8 cellular contexts compared by ENCODE assay signal in the genomic region with DNA sequence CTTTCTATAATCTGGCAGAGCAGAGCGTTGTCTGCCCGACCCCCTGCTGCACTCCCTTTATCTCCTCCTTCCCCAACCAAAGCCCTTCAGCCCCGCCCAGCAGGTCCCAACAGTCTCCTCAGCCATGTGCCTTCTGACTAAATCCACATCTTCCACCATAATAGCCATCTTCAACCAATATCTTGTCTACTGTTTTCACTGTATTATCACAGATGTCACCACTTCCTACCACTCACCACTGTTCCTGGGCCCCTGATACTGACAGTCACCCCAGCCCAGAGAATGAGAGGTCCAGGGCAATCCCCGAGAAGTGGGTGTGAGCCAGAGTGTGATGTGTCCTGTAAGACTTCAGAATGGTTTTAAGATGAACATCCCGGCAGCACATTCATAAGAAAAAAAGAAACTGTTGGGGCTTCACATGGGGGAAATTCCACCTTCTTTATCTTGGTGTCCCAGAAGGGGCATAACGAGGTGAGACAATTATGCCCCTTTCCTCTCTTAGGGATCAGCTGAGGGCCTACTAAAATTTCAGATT. TPM values are rescaled to one million over a fixed set of nuclear protein-coding genes. Genes with fewer than 3 reads are reported as not detected.
DNase-seq lines count a peak whose midpoint lies in the region; ATAC-seq lines count a peak whose summit lies in the region.

No MANE protein-coding gene starts in this region.

- no peaks in the 10 kb centered on the region for H3K27me3 ChIP-seq in HAP-1 (ENCODE audit: low read depth)

- no peak overlapping the region for H3K4me3 ChIP-seq in HAP-1

- peak overlapping the region; percentile 23 for H3K4me3 Mint-ChIP-seq in activated CD8-positive, alpha-beta T cell treated with anti-CD3 and anti-CD28 coated beads, Interleukin-2, amount 10 ng/mL, durations not matched to agents 7 days and 5 days

- in situ Hi-C loops in HAP-1 (cut with MboI; ENCODE audit: low sequenced_read_pairs), result no loop called here

- ATAC-seq in GM18870 (IDR thresholded peaks at IDR 0.05; ENCODE audit: unreplicated experiment), result peak; percentile 66
- ATAC-seq in HG02970 (IDR thresholded peaks at IDR 0.05; ENCODE audit: low FRiP score, unreplicated experiment), result peak; percentile 66
- ATAC-seq in activated CD8-positive, alpha-beta T cell treated with anti-CD3 and anti-CD28 coated beads, Interleukin-2, amount 10 ng/mL, durations not matched to agents 7 days and 5 days, result peak; percentile 76

- H3K4me1 Mint-ChIP-seq in activated CD8-positive, alpha-beta T cell treated with anti-CD3 and anti-CD28 coated beads, Interleukin-2, amount 10 ng/mL, durations not matched to agents 7 days and 5 days (ENCODE audit: low read depth), result peaks cover 74% of the 10 kb centered on the region

- CTCF ChIA-PET in activated CD8-positive, alpha-beta T cell treated with anti-CD3 and anti-CD28 coated beads, Interleukin-2, amount 10 ng/mL, durations not matched to agents 7 days and 5 days (lab: Charles Lee), result interaction anchor here (0.8 to 1.2 kb wide), 2 partner anchors 25 to 27 kb away, joined by 4 to 10 read pairs; partner anchors contain the start of gene CCDC6

- H3K27ac Mint-ChIP-seq in activated CD8-positive, alpha-beta T cell treated with anti-CD3 and anti-CD28 coated beads, Interleukin-2, amount 10 ng/mL, durations not matched to agents 7 days and 5 days, result peak overlapping the region; percentile 71

- no peaks in the 10 kb centered on the region for H3K9me3 Mint-ChIP-seq in activated CD8-positive, alpha-beta T cell treated with anti-CD3 and anti-CD28 coated beads, Interleukin-2, amount 10 ng/mL, durations not matched to agents 7 days and 5 days (ENCODE audit: insufficient read depth)

- POLR2A ChIA-PET in activated CD8-positive, alpha-beta T cell treated with anti-CD3 and anti-CD28 coated beads, Interleukin-2, amount 10 ng/mL, durations not matched to agents 7 days and 5 days (lab: Charles Lee), result interaction anchor here (1.1 kb wide), 1 partner anchor 23 kb away, joined by 3 read pairs; no protein-coding TSS in a partner anchor

- H3K36me3 Mint-ChIP-seq in activated CD8-positive, alpha-beta T cell treated with anti-CD3 and anti-CD28 coated beads, Interleukin-2, amount 10 ng/mL, durations not matched to agents 7 days and 5 days (ENCODE audit: low read depth), result peaks cover 6% of the 10 kb centered on the region

- DNase-seq in activated CD8-positive, alpha-beta T cell treated with anti-CD3 and anti-CD28 coated beads, Interleukin-2, amount 10 ng/mL, durations not matched to agents 7 days and 5 days, result peak; percentile 60
- DNase-seq in stimulated activated CD4-positive, alpha-beta T cell treated with anti-CD3 and anti-CD28 coated beads, Interleukin-1b, Interleukin-23, amount 100 ng/mL, for 24 hours (ENCODE audit: low read depth in 4 of 4, low spot score in 1 of 4), result peak; percentile 43 to 71 (median 52)
- DNase-seq in DMS79 (lab: John Stamatoyannopoulos, UW) (no peak), HK-2 (ENCODE audit: unreplicated experiment) (no peak), HAP-1 (ENCODE audit: low spot score in 2 of 2) (no peak), SKM-1 treated with dmso at 0.1 percent for 144 hours (lab: John Stamatoyannopoulos, UW; ENCODE audit: unreplicated experiment) (no peak)

- H3K9me3 ChIP-seq in HAP-1, result no peaks in the 10 kb centered on the region

- H3K27me3 Mint-ChIP-seq in activated CD8-positive, alpha-beta T cell treated with anti-CD3 and anti-CD28 coated beads, Interleukin-2, amount 10 ng/mL, durations not matched to agents 7 days and 5 days (ENCODE audit: low read depth), result no peaks in the 10 kb centered on the region

- no peaks in the 10 kb centered on the region for H3K4me1 ChIP-seq in HAP-1

- H3K36me3 ChIP-seq in HAP-1 (replicated peaks), result no peaks in the 10 kb centered on the region; the same call in 1 of the 2 replicates

RNA-seq across cellular contexts. Expression of gene CCDC6, which starts 25.3 kb away (rescaled TPM):
- 10 to 100 TPM; 18.3 to 19.4 TPM for total RNA-seq in activated CD8-positive, alpha-beta T cell treated with anti-CD3 and anti-CD28 coated beads, Interleukin-2, amount 10 ng/mL, durations not matched to agents 7 days and 5 days

Comparison
In these comparisons a context has a peak if more than half of its experiments do, and no peak if none do; other contexts are left out.
1. DNase-seq: peak in activated CD8-positive, alpha-beta T cell treated with anti-CD3 and anti-CD28 coated beads, Interleukin-2, amount 10 ng/mL, durations not matched to agents 7 days and 5 days (single experiment) and stimulated activated CD4-positive, alpha-beta T cell treated with anti-CD3 and anti-CD28 coated beads, Interleukin-1b, Interleukin-23, amount 100 ng/mL, for 24 hours (4 of 4); none in DMS79 (single experiment), HK-2 (single experiment), HAP-1 (0 of 2) and SKM-1 treated with dmso at 0.1 percent for 144 hours (single experiment).
2. Peak in every context shown above with its lines, with median percentiles within 50 percentile points of each other: ATAC-seq.